Comparison of ENCODE assay signal across 9 cellular contexts in the genomic region with DNA sequence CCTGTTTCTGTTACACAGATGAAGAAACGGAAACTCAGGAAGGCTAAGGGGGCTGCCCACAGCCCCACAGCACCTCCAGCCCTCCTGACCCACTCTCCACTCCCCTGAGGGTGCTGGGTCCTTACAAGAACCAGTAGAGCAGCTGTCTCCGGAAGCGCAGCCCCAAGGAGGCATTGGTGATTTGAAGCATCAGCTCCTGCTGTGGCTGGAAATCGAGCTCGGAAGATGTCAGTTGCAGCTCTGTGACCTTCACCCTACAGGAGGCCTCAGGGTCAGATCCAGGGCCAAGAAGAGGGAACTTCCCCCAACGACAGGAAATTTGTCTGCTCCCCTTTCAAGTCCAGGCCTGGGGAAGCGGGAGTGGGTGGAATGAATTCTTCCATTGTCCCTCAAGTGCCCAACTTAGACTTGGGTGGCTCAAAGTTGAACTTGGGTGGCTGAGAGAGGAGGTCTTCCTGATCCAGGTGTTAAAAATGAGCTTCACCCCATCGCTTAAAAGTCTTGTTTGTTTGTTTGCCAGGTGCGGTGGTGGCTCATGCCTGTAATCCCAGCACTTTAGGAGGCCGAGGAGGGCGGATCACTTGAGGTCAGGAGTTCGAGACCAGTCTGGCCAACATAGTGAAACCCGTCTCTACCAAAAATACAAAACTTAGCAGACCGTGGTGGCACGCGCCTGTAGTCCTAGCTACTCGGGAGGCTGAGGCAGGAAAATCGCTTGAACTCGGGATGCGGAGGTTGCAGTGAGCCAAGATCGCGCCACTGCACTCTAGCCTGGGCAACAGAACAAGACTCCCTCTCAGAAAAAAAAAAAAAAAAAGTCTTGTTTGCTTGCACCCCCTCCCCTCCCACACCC. TPM values are rescaled to one million over a fixed set of nuclear protein-coding genes. Genes with fewer than 3 reads are reported as not detected.
DNase-seq lines count a peak whose midpoint lies in the region; ATAC-seq, FAIRE-seq and TF ChIP-seq lines count a peak whose summit lies in the region.
"Had no signal": no experiment of that assay in that cellular context is flagged by ENCODE, and none has a peak within 500 bp of the region (broad histone marks: within the 10 kb centered on the region; RNA-seq: fewer than 3 reads in every experiment).

No MANE protein-coding gene starts in this region.

- H3K4me1 ChIP-seq in HUES64 (ENCODE audit: insufficient read depth, low read length), result peaks cover 4% of the 10 kb centered on the region; the same call in 1 of the 2 replicates

- DNase-seq in AG04450 (ENCODE audit: low read depth, low spot score) (no peak), astrocyte of the spinal cord (ENCODE audit: low read depth, low spot score) (no peak), SIG-M5 (lab: John Stamatoyannopoulos, UW) (no peak), urothelium cell line (ENCODE audit: low spot score) (no peak), occipital lobe (lab: John Stamatoyannopoulos, UW) (no peak)
- DNase-seq in naive thymus-derived CD8-positive, alpha-beta T cell, result no peak
- DNase-seq: NCI-H1092 had no signal

- peak overlapping the region; percentile 74 to 92 (median 86) for H3K4me3 Mint-ChIP-seq in naive thymus-derived CD8-positive, alpha-beta T cell

- H3K27me3 Mint-ChIP-seq in naive thymus-derived CD8-positive, alpha-beta T cell, result peaks cover 5 to 20% (median 9%) of the 10 kb centered on the region in 5 donors

- H3K36me3 Mint-ChIP-seq in naive thymus-derived CD8-positive, alpha-beta T cell, result no peaks in the 10 kb centered on the region

- in situ Hi-C loops in astrocyte of the spinal cord (cut with HindIII; ENCODE audit: low sequenced_read_pairs), result no loop called here

- H3K9me3 ChIP-seq in AG04450 (ENCODE audit: control insufficient read depth, insufficient read depth, low read length) (no peaks in the 10 kb centered on the region; the same call in 1 of the 2 replicates), HUES64 (ENCODE audit: insufficient read depth, low read depth, low read length) (no peaks in the 10 kb centered on the region)

- no peaks in the 10 kb centered on the region for H3K9me3 Mint-ChIP-seq in naive thymus-derived CD8-positive, alpha-beta T cell

- no peak overlapping the region for H3K27ac ChIP-seq in AG04450 (ENCODE audit: low read depth, low read length)
- H3K27ac ChIP-seq in HUES64 (ENCODE audit: low read depth, low read length), result no peak overlapping the region

- H3K27ac Mint-ChIP-seq in naive thymus-derived CD8-positive, alpha-beta T cell, result peak overlapping the region in 8 of 10 donors; percentile 5 to 79 (median 50)

- CTCF ChIA-PET in AG04450 (lab: Charles Lee), result interaction anchor here (0.6 to 2.1 kb wide), 6 partner anchors 15 to 61 kb away, joined by 3 to 11 read pairs (median 4); no protein-coding TSS in a partner anchor

- 90% methylated on average over 21 of the region's 22 CpGs for WGBS in HUES64

- peaks cover 6 to 25% (median 15%) of the 10 kb centered on the region in 4 donors for H3K4me1 Mint-ChIP-seq in naive thymus-derived CD8-positive, alpha-beta T cell

- no peak for FAIRE-seq in urothelium cell line (lab: Jason Lieb, UNC)

- H3K27me3 ChIP-seq in AG04450 (ENCODE audit: control insufficient read depth, insufficient read depth, low read length) (no peaks in the 10 kb centered on the region), HUES64 (ENCODE audit: insufficient read depth, low read length) (no peaks in the 10 kb centered on the region)

- POLR2A ChIA-PET in AG04450 (lab: Yijun Ruan, JAX), result interaction anchor here (0.5 to 3.6 kb wide), 5 partner anchors 8 to 25 kb away, joined by 3 to 57 read pairs (median 11); a partner anchor contains a TSS
- POLR2A ChIA-PET in naive thymus-derived CD8-positive, alpha-beta T cell (lab: Charles Lee), result interaction anchor here (0.9 to 4.0 kb wide), 3 partner anchors 19 to 28 kb away, joined by 3 to 31 read pairs (median 3); a partner anchor contains a TSS

- peaks cover 42% of the 10 kb centered on the region for H3K36me3 ChIP-seq in HUES64 (ENCODE audit: insufficient read depth, low read length)

- TF ChIP-seq CTCF in AG04450 (IDR thresholded peaks at IDR 0.05; ENCODE audit: low read depth, low read length), result no peak
- TF ChIP-seq CTCF in astrocyte of the spinal cord (IDR thresholded peaks at IDR 0.05; ENCODE audit: low read depth, low read length), result no peak

- H3K9ac ChIP-seq in HUES64 (ENCODE audit: low read depth, low read length), result no peak overlapping the region

- ATAC-seq in naive thymus-derived CD8-positive, alpha-beta T cell, result no peak
- ATAC-seq in GM18907 (IDR thresholded peaks at IDR 0.05; ENCODE audit: unreplicated experiment), result no peak

- H3K4me3 ChIP-seq in AG04450 (ENCODE audit: low read depth, low read length), result peak overlapping the region; percentile 31
- peak overlapping the region; percentile 31 for H3K4me3 ChIP-seq in HUES64 (ENCODE audit: low read length)
- peak overlapping the region; percentile 29 for H3K4me3 ChIP-seq in astrocyte of the spinal cord (ENCODE audit: low read depth, low read length)

RNA-seq across cellular contexts. Expression of a gene that starts 1.9 kb away (rescaled TPM):
- 105 and 154 TPM in 2 replicates for polyA plus RNA-seq in AG04450 (2011; rRNA removed)
- polyA minus RNA-seq in AG04450 (2011; rRNA and poly(A)+ RNA removed), result 43.0 and 67.8 TPM in 2 replicates
- polyA plus RNA-seq in HUES64 (2013, experiment 1 of 2), result 86.4 TPM
- polyA plus RNA-seq in HUES64 (2013, experiment 2 of 2), result 97.3 TPM
- total RNA-seq in naive thymus-derived CD8-positive, alpha-beta T cell, result under 1 TPM in 1 of 2 experiments, not detected in 1; 0.27 TPM
- 1 to 10 TPM in 1 of 3 donors, under 1 TPM in 2; 0.18 to 2.2 (median 0.68) TPM for polyA plus RNA-seq in naive thymus-derived CD8-positive, alpha-beta T cell
- 19.0 TPM for total RNA-seq in occipital lobe

RNA-seq across cellular contexts. Expression of a gene that starts 18.9 kb away (rescaled TPM):
- polyA plus RNA-seq in AG04450 (2011; rRNA removed), result 234 and 267 TPM in 2 replicates
- 167 and 244 TPM in 2 replicates for polyA minus RNA-seq in AG04450 (2011; rRNA and poly(A)+ RNA removed)
- 40.1 TPM for polyA plus RNA-seq in HUES64 (2013, experiment 1 of 2)
- polyA plus RNA-seq in HUES64 (2013, experiment 2 of 2), result 34.3 TPM
- 10 to 100 TPM; 79.1 to 82.7 TPM for total RNA-seq in naive thymus-derived CD8-positive, alpha-beta T cell
- 100 to 1,000 TPM in 1 of 3 donors, 10 to 100 TPM in 2; 79.5 to 128 (median 90.5) TPM for polyA plus RNA-seq in naive thymus-derived CD8-positive, alpha-beta T cell
- total RNA-seq in occipital lobe, result 15.8 TPM

RNA-seq across cellular contexts. Expression of a gene that starts 19.0 kb away (rescaled TPM):
- polyA plus RNA-seq in AG04450 (2011; rRNA removed), result 1.1 and 1.9 TPM in 2 replicates
- 0.74 and 2.2 TPM in 2 replicates for polyA minus RNA-seq in AG04450 (2011; rRNA and poly(A)+ RNA removed)
- 2.5 TPM for polyA plus RNA-seq in HUES64 (2013, experiment 1 of 2)
- polyA plus RNA-seq in HUES64 (2013, experiment 2 of 2), result 2.2 TPM
- 1 to 10 TPM; 5.0 to 5.9 TPM for total RNA-seq in naive thymus-derived CD8-positive, alpha-beta T cell
- polyA plus RNA-seq in naive thymus-derived CD8-positive, alpha-beta T cell, result 1 to 10 TPM in 2 of 3 donors, under 1 TPM in 1; 0.53 to 2.2 (median 1.8) TPM
- 2.8 TPM for total RNA-seq in occipital lobe

RNA-seq across cellular contexts. Expression of a gene that starts 22.6 kb away (rescaled TPM):
- 0.43 and 0.50 TPM in 2 replicates for polyA plus RNA-seq in AG04450 (2011; rRNA removed)
- polyA minus RNA-seq in AG04450 (2011; rRNA and poly(A)+ RNA removed), result 0.55 TPM in 1 of 2 replicates, not detected in the other
- 1.1 TPM for polyA plus RNA-seq in HUES64 (2013, experiment 1 of 2)
- 1.1 TPM for polyA plus RNA-seq in HUES64 (2013, experiment 2 of 2)
- total RNA-seq in naive thymus-derived CD8-positive, alpha-beta T cell, result 1 to 10 TPM; 4.1 to 4.8 TPM
- polyA plus RNA-seq in naive thymus-derived CD8-positive, alpha-beta T cell, result under 1 TPM in 2 of 3 donors, not detected in 1; 0.24 to 0.42 TPM
- total RNA-seq in occipital lobe, result 1.7 TPM

RNA-seq across cellular contexts. Expression of a gene that starts 24.4 kb away (rescaled TPM):
- 11.5 and 14.6 TPM in 2 replicates for polyA plus RNA-seq in AG04450 (2011; rRNA removed)
- 19.7 and 24.9 TPM in 2 replicates for polyA minus RNA-seq in AG04450 (2011; rRNA and poly(A)+ RNA removed)
- 22.1 TPM for polyA plus RNA-seq in HUES64 (2013, experiment 1 of 2)
- 25.8 TPM for polyA plus RNA-seq in HUES64 (2013, experiment 2 of 2)
- 10 to 100 TPM; 77.7 to 83.3 TPM for total RNA-seq in naive thymus-derived CD8-positive, alpha-beta T cell
- 10 to 100 TPM; 60.8 to 94.2 (median 78.7) TPM for polyA plus RNA-seq in naive thymus-derived CD8-positive, alpha-beta T cell
- 14.5 TPM for total RNA-seq in occipital lobe

Comparison
In these comparisons a context has a peak if more than half of its experiments do, and no peak if none do; other contexts are left out.
1. RNA of a gene that starts 1.9 kb away (total RNA-seq): 19.0 TPM in occipital lobe (single experiment); 0.27 TPM in naive thymus-derived CD8-positive, alpha-beta T cell; every median in the first group is over 10 times any median in the second.
2. Peak in every context shown above with its lines, with median percentiles within 50 percentile points of each other: H3K4me3 ChIP-seq.